2 cellular contexts compared by ENCODE assay signal in genomic region chr22:40834628-40835027, GRCh38.
TF ChIP-seq lines count a peak whose summit lies in the region.

No MANE protein-coding gene starts in this region.

TF ChIP-seq in A549, 52 proteins besides CTCF, POLR2A, EP300 and RAD21:
- TF ChIP-seq MAFK (IDR thresholded peaks at IDR 0.05; ENCODE audit: partially characterized antibody) (peak; percentile 86), ZFP36 (IDR thresholded peaks at IDR 0.05; ENCODE audit: borderline replicate concordance, partially characterized antibody) (no peak)

TF ChIP-seq in K562, 482 proteins besides CTCF, POLR2A, EP300 and RAD21:
- no peak for TF ChIP-seq TEAD2 (tag; IDR thresholded peaks at IDR 0.05)
- no peak for TF ChIP-seq NCOA4 (IDR thresholded peaks at IDR 0.05; ENCODE audit: partially characterized antibody)
- TF ChIP-seq YBX1 (IDR thresholded peaks at IDR 0.05) = no peak
- peak; percentile 70 for TF ChIP-seq ZNF316 (IDR thresholded peaks at IDR 0.05)
- no peak for TF ChIP-seq ERF (CRISPR knock-in tag; IDR thresholded peaks at IDR 0.05)
- TF ChIP-seq ATF4 (CRISPR knock-in tag; IDR thresholded peaks at IDR 0.05) = no peak
- peak; percentile 41 for TF ChIP-seq MAFF (IDR thresholded peaks at IDR 0.05; ENCODE audit: low read length)
- TF ChIP-seq ZNF655 (CRISPR knock-in tag; IDR thresholded peaks at IDR 0.05) = no peak
- no peak for TF ChIP-seq POLR3G (IDR thresholded peaks at IDR 0.05; ENCODE audit: extremely low read depth, insufficient read length, insufficient replicate concordance)
- TF ChIP-seq TCF7 (IDR thresholded peaks at IDR 0.05; ENCODE audit: borderline replicate concordance) = no peak
- TF ChIP-seq STAT5A (IDR thresholded peaks at IDR 0.05; ENCODE audit: borderline replicate concordance, low read length) = no peak
- no peak for TF ChIP-seq MCM7 (IDR thresholded peaks at IDR 0.05)
- no peak for TF ChIP-seq ZNF696 (CRISPR knock-in tag; conservative IDR thresholded peaks at IDR 0.05)
- no peak for TF ChIP-seq ZNF134 (CRISPR knock-in tag; conservative IDR thresholded peaks at IDR 0.05)
- peak; percentile 59; the same call in 1 of the 2 replicates for TF ChIP-seq C11orf30 (IDR thresholded peaks at IDR 0.05; ENCODE audit: low read depth)
- TF ChIP-seq UBTF (IDR thresholded peaks at IDR 0.05; ENCODE audit: borderline replicate concordance in 1 of 2, low read depth in 2 of 2, low read length in 2 of 2) = no peak
- no peak for TF ChIP-seq MTA2 (IDR thresholded peaks at IDR 0.05; ENCODE audit: low read depth)
- peak; percentile 35 for TF ChIP-seq MAFG (tag; conservative IDR thresholded peaks at IDR 0.05)
- no peak for TF ChIP-seq NFIX (CRISPR knock-in tag; IDR thresholded peaks at IDR 0.05; ENCODE audit: low read depth)
- TF ChIP-seq U2AF2 (optimal IDR thresholded peaks at IDR 0.05; ENCODE audit: low read depth, low read length) = no peak
- TF ChIP-seq PREB (CRISPR knock-in tag; IDR thresholded peaks at IDR 0.05) = no peak
- TF ChIP-seq MAFK (IDR thresholded peaks at IDR 0.05; ENCODE audit: low read length) = peak; percentile 28; the same call in 1 of the 2 replicates
- TF ChIP-seq ZNF398 (CRISPR knock-in tag; IDR thresholded peaks at IDR 0.05) = no peak
